ENCODE assay signal across 8 cellular contexts in the genomic region with DNA sequence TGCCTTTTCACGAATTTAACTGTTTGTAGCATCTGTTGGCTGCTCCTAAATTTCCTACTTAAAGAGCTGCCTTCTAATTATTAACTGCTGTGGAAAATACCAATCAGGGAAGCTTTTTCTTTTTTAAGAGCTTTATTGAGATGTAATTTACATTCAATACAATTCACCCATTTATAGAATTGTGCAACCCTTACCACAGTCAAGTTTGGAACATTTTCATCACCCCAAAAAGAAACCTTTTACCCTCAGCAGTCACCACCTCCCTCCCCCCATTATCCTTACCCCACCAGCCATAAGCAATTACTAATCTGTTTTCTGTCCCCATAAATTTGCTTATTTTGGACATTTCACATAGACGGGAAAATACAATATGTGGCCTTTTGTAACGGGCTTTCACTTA. TPM values are rescaled to one million over a fixed set of nuclear protein-coding genes. Genes with fewer than 3 reads are reported as not detected.
A peak's percentile ranks its signal among the peaks of the same experiment; 100 is the strongest.
DNase-seq lines count a peak whose midpoint lies in the region; ATAC-seq and TF ChIP-seq lines count a peak whose summit lies in the region.

No MANE protein-coding gene starts in this region.

- DNase-seq in activated naive CD4-positive, alpha-beta T cell treated with anti-CD3 and anti-CD28 coated beads, Interleukin-2, amount 10 ng/mL, durations not matched to agents 7 days and 5 days, result no peak
- no peak for DNase-seq in activated naive CD4-positive, alpha-beta T cell treated with Interleukin-2 at 50 U/mL for 16 hours
- DNase-seq in ascending aorta (ENCODE audit: low spot score in 2 of 2) (no peak), upper lobe of right lung (no peak), NCI-H187 (lab: John Stamatoyannopoulos, UW) (no peak), C1 segment of cervical spinal cord (lab: John Stamatoyannopoulos, UW) (no peak), hippocampal formation (lab: John Stamatoyannopoulos, UW) (no peak)

- H3K4me3 Mint-ChIP-seq in activated naive CD4-positive, alpha-beta T cell treated with anti-CD3 and anti-CD28 coated beads, Interleukin-2, amount 10 ng/mL, durations not matched to agents 7 days and 5 days, result peak overlapping the region; percentile 97

- no peaks in the 10 kb centered on the region for H3K27me3 Mint-ChIP-seq in activated naive CD4-positive, alpha-beta T cell treated with anti-CD3 and anti-CD28 coated beads, Interleukin-2, amount 10 ng/mL, durations not matched to agents 7 days and 5 days

- H3K36me3 Mint-ChIP-seq in activated naive CD4-positive, alpha-beta T cell treated with anti-CD3 and anti-CD28 coated beads, Interleukin-2, amount 10 ng/mL, durations not matched to agents 7 days and 5 days, result peaks cover 19% of the 10 kb centered on the region

- CTCF ChIA-PET in activated naive CD4-positive, alpha-beta T cell treated with anti-CD3 and anti-CD28 coated beads, Interleukin-2, amount 10 ng/mL, durations not matched to agents 7 days and 5 days (lab: Charles Lee), result interaction anchor here (2.5 kb wide), 1 partner anchor 91 kb away, joined by 8 read pairs; no protein-coding TSS in a partner anchor

- TF ChIP-seq RAD21 in liver (IDR thresholded peaks at IDR 0.05), result no peak

- H3K4me1 Mint-ChIP-seq in activated naive CD4-positive, alpha-beta T cell treated with anti-CD3 and anti-CD28 coated beads, Interleukin-2, amount 10 ng/mL, durations not matched to agents 7 days and 5 days, result peaks cover 48% of the 10 kb centered on the region

- H3K4me1 ChIP-seq in ascending aorta (peaks cover 0 to 11% of the 10 kb centered on the region in 2 donors), liver (ENCODE audit: control insufficient read depth in 4 of 4, insufficient read depth in 4 of 4, low read length in 3 of 4) (peaks cover 3 to 15% (median 10%) of the 10 kb centered on the region in 4 donors), upper lobe of right lung (peaks cover 18% of the 10 kb centered on the region)

- WGBS in liver, result 19% methylated on average over 3 of the region's 3 CpGs

- no peaks in the 10 kb centered on the region for H3K9me3 Mint-ChIP-seq in activated naive CD4-positive, alpha-beta T cell treated with anti-CD3 and anti-CD28 coated beads, Interleukin-2, amount 10 ng/mL, durations not matched to agents 7 days and 5 days

- no peak for ATAC-seq in upper lobe of right lung

- H3K27me3 ChIP-seq in ascending aorta (no peaks in the 10 kb centered on the region), liver (ENCODE audit: control insufficient read depth in 4 of 4, insufficient read depth in 4 of 4, low read length in 3 of 4) (no peaks in the 10 kb centered on the region), upper lobe of right lung (no peaks in the 10 kb centered on the region)

- H3K9me3 ChIP-seq in ascending aorta (no peaks in the 10 kb centered on the region), liver (ENCODE audit: control insufficient read depth in 4 of 4, low read length in 3 of 4) (no peaks in the 10 kb centered on the region), upper lobe of right lung (no peaks in the 10 kb centered on the region)

- H3K27ac ChIP-seq in ascending aorta, result peak overlapping the region; percentile 95 to 96
- H3K27ac ChIP-seq in liver (ENCODE audit: low read depth in 1 of 2, low read length in 2 of 2), result peak overlapping the region; percentile 82 to 99
- H3K27ac ChIP-seq in upper lobe of right lung, result peak overlapping the region; percentile 98

- intact Hi-C loops in ascending aorta (cut with DNase I), result loop anchor here (5.0 to 10.0 kb wide), 3 partner anchors 416 to 1052 kb away; a partner anchor contains a TSS
- intact Hi-C loops in upper lobe of right lung (cut with DNase I), result loop anchor here (10.0 kb wide), 1 partner anchor 72 kb away; a partner anchor contains a TSS

- H3K27ac Mint-ChIP-seq in activated naive CD4-positive, alpha-beta T cell treated with anti-CD3 and anti-CD28 coated beads, Interleukin-2, amount 10 ng/mL, durations not matched to agents 7 days and 5 days, result peak overlapping the region; percentile 96

- H3K9ac ChIP-seq in liver (ENCODE audit: low read depth in 1 of 2, low read length in 2 of 2), result peak overlapping the region; percentile 90 to 91

- TF ChIP-seq CTCF in ascending aorta (IDR thresholded peaks at IDR 0.05) (no peak), liver (IDR thresholded peaks at IDR 0.05; ENCODE audit: low read depth, low read length, missing input control) (no peak), upper lobe of right lung (IDR thresholded peaks at IDR 0.05) (no peak)

- H3K36me3 ChIP-seq in ascending aorta, result peaks cover 0 to 11% of the 10 kb centered on the region in 2 donors
- H3K36me3 ChIP-seq in liver (ENCODE audit: control insufficient read depth in 4 of 4, insufficient read depth in 3 of 4, low read depth in 1 of 4, low read length in 3 of 4), result peaks cover 0 to 2% (median 0%) of the 10 kb centered on the region in 4 donors
- H3K36me3 ChIP-seq in upper lobe of right lung, result no peaks in the 10 kb centered on the region

- H3K4me3 ChIP-seq in ascending aorta (peak overlapping the region; percentile 72 to 92), liver (ENCODE audit: low read depth in 1 of 3, low read length in 3 of 3) (peak overlapping the region; percentile 74 to 96 (median 89)), upper lobe of right lung (peak overlapping the region; percentile 71)

TF ChIP-seq in liver, 16 proteins besides CTCF, POLR2A, EP300 and RAD21:
- no peak for TF ChIP-seq YY1 (IDR thresholded peaks at IDR 0.05)
- TF ChIP-seq HNF4A (conservative IDR thresholded peaks at IDR 0.05), result no peak
- TF ChIP-seq, protein P1, sequence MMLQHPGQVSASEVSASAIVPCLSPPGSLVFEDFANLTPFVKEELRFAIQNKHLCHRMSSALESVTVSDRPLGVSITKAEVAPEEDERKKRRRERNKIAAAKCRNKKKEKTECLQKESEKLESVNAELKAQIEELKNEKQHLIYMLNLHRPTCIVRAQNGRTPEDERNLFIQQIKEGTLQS (IDR thresholded peaks at IDR 0.05), result no peak
- TF ChIP-seq NR2F2 (IDR thresholded peaks at IDR 0.05), result no peak
- no peak for TF ChIP-seq GABPA (IDR thresholded peaks at IDR 0.05 in 1 of 2, conservative IDR thresholded peaks at IDR 0.05 in 1 of 2)
- no peak for TF ChIP-seq HNF4G (IDR thresholded peaks at IDR 0.05)
- no peak for TF ChIP-seq FOXA2 (IDR thresholded peaks at IDR 0.05)
- TF ChIP-seq FOXA1 (IDR thresholded peaks at IDR 0.05), result no peak
- TF ChIP-seq, protein P2, sequence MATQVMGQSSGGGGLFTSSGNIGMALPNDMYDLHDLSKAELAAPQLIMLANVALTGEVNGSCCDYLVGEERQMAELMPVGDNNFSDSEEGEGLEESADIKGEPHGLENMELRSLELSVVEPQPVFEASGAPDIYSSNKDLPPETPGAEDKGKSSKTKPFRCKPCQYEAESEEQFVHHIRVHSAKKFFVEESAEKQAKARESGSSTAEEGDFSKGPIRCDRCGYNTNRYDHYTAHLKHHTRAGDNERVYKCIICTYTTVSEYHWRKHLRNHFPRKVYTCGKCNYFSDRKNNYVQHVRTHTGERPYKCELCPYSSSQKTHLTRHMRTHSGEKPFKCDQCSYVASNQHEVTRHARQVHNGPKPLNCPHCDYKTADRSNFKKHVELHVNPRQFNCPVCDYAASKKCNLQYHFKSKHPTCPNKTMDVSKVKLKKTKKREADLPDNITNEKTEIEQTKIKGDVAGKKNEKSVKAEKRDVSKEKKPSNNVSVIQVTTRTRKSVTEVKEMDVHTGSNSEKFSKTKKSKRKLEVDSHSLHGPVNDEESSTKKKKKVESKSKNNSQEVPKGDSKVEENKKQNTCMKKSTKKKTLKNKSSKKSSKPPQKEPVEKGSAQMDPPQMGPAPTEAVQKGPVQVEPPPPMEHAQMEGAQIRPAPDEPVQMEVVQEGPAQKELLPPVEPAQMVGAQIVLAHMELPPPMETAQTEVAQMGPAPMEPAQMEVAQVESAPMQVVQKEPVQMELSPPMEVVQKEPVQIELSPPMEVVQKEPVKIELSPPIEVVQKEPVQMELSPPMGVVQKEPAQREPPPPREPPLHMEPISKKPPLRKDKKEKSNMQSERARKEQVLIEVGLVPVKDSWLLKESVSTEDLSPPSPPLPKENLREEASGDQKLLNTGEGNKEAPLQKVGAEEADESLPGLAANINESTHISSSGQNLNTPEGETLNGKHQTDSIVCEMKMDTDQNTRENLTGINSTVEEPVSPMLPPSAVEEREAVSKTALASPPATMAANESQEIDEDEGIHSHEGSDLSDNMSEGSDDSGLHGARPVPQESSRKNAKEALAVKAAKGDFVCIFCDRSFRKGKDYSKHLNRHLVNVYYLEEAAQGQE (IDR thresholded peaks at IDR 0.05), result no peak
- TF ChIP-seq, protein P3, sequence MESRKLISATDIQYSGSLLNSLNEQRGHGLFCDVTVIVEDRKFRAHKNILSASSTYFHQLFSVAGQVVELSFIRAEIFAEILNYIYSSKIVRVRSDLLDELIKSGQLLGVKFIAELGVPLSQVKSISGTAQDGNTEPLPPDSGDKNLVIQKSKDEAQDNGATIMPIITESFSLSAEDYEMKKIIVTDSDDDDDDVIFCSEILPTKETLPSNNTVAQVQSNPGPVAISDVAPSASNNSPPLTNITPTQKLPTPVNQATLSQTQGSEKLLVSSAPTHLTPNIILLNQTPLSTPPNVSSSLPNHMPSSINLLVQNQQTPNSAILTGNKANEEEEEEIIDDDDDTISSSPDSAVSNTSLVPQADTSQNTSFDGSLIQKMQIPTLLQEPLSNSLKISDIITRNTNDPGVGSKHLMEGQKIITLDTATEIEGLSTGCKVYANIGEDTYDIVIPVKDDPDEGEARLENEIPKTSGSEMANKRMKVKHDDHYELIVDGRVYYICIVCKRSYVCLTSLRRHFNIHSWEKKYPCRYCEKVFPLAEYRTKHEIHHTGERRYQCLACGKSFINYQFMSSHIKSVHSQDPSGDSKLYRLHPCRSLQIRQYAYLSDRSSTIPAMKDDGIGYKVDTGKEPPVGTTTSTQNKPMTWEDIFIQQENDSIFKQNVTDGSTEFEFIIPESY (IDR thresholded peaks at IDR 0.05), result no peak
- no peak for TF ChIP-seq JUND (IDR thresholded peaks at IDR 0.05)
- no peak for TF ChIP-seq EGR1 (IDR thresholded peaks at IDR 0.05; ENCODE audit: low read depth in 2 of 2)
- TF ChIP-seq, protein P4, sequence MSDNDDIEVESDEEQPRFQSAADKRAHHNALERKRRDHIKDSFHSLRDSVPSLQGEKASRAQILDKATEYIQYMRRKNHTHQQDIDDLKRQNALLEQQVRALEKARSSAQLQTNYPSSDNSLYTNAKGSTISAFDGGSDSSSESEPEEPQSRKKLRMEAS (IDR thresholded peaks at IDR 0.05), result no peak
- no peak for TF ChIP-seq TAF1 (conservative IDR thresholded peaks at IDR 0.05)

RNA-seq across cellular contexts. Expression of a gene that starts 1.4 kb away (rescaled TPM):
- total RNA-seq in ascending aorta, result 47.8 TPM
- total RNA-seq in liver, result 10 to 100 TPM; 20.8 to 30.6 TPM
- 1 to 10 TPM; 5.4 to 7.3 TPM for polyA plus RNA-seq in liver
- 39.9 TPM for total RNA-seq in upper lobe of right lung
